ENCODE assay signal across 7 cellular contexts in the genomic region with DNA sequence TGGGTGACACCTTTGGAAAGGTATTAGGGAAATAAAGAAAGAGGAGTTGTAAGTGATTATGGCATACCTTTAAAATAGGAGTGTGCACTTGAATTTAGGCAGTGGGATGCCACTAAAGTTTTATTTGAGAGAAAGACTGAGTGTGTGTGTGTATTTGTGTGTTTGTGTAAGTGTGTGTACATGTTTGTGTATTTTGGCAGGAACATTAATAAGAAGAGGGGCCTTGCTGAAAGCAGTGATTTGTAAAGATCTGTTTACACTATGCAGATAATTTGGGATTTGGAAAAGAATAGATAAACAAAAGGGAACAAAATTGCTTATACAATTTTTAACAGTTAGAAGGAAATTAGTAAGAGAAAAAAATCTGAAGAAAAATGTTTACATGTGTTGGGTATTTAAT.
"Had no signal": no experiment of that assay in that cellular context is flagged by ENCODE, and none has a peak within 500 bp of the region (broad histone marks: within the 10 kb centered on the region; RNA-seq: fewer than 3 reads in every experiment).

No MANE protein-coding gene starts in this region.

- H3K36me3 ChIP-seq: HAP-1 had no signal

- H3K9me3 Mint-ChIP-seq: HFFc6 had no signal

- H3K4me3 Mint-ChIP-seq: HFFc6 had no signal

- H3K27me3 Mint-ChIP-seq: IgD-negative memory B cell had no signal

- FAIRE-seq: HepG2 had no signal

- H3K4me3 ChIP-seq: HAP-1 had no signal

- H3K27ac Mint-ChIP-seq: HFFc6, IgD-negative memory B cell had no signal

- H3K9me3 ChIP-seq: HAP-1 had no signal

- DNase-seq: GOT3, HFFc6, KBM-7 had no signal

- H3K4me1 ChIP-seq: HAP-1 had no signal

- H3K27ac ChIP-seq: HL-60 had no signal
